ENCODE assay signal across 8 cellular contexts in the genomic region with DNA sequence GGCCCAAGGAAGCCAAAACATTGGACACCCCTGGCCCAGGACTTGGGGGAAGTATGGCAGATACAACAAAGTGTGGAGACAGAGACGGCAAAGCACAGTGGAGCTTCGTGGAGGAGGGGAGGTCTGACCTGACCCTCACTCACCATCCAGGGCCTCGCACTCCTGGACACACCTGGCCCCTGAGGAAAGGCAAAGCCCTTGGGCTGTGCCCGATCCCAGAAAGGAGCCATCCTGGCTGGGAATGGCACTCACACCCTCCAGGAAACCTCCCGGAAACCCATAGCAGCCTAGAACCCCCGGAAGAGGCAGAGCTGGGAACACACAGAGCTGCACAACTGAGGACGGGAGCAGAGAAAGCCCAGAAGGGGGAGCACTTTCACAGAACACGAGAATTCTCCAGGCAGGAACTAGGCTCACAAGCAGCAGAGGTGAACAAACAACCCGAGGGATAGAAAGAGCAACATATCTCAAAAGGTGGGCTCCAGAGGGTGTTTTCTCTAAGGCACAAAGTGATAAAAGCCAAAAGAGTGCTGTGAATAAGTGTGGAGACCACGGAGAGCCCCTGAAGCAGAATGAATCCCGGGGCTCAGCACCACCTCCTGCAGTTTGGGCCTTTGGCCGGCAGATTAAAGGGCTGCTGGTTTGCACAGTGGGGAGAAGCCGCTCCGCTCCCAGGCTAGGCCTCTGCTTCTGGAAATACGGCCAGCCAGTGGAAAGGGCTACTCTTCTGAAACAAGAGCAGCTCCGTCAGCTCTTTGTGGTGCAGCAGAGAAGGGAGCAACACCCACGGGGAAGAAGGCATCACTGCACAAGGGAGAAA.
A peak's percentile ranks its signal among the peaks of the same experiment; 100 is the strongest.
DNase-seq lines count a peak whose midpoint lies in the region; ATAC-seq and TF ChIP-seq lines count a peak whose summit lies in the region.

No MANE protein-coding gene starts in this region.

- no peaks in the 10 kb centered on the region for H3K27me3 Mint-ChIP-seq in activated T-cell treated with anti-CD3 and anti-CD28 coated beads, Interleukin-2, amount 50 U/mL, for 72 hours (ENCODE audit: low read depth)
- H3K27me3 Mint-ChIP-seq in activated T-cell treated with anti-CD3 and anti-CD28 coated beads, Interleukin-2, amount 50 U/mL, for 4 hours (ENCODE audit: low read depth): no peaks in the 10 kb centered on the region

- H3K36me3 Mint-ChIP-seq in activated T-cell treated with anti-CD3 and anti-CD28 coated beads, Interleukin-2, amount 50 U/mL, for 72 hours (ENCODE audit: insufficient read depth in 2 of 2): peaks cover 2 to 7% of the 10 kb centered on the region in 2 donors
- peaks cover 37% of the 10 kb centered on the region for H3K36me3 Mint-ChIP-seq in activated T-cell treated with anti-CD3 and anti-CD28 coated beads, Interleukin-2, amount 50 U/mL, for 4 hours (ENCODE audit: insufficient read depth)

- peak; percentile 14 to 27 for ATAC-seq in activated T-cell treated with anti-CD3 and anti-CD28 coated beads, Interleukin-2, amount 50 U/mL, for 72 hours (replicated peaks in 1 of 2)
- ATAC-seq in activated T-cell treated with anti-CD3 and anti-CD28 coated beads, Interleukin-2, amount 50 U/mL, for 4 hours: no peak
- peak; percentile 51 to 57 for ATAC-seq in left cardiac atrium
- no peak for ATAC-seq in GM19035 (IDR thresholded peaks at IDR 0.05; ENCODE audit: unreplicated experiment)

- H3K4me3 ChIP-seq in adipocyte (ENCODE audit: low read length) (no peak overlapping the region), prostate gland (no peak overlapping the region)

- peak in 3 of 4 experiments; percentile 39 to 52 (median 52) for TF ChIP-seq CTCF in prostate gland (IDR thresholded peaks at IDR 0.05)

- intact Hi-C loops in left cardiac atrium (cut with DNase I): loop anchor here (5.0 to 10.0 kb wide), 2 partner anchors 113 to 150 kb away; no protein-coding TSS in a partner anchor
- intact Hi-C loops in prostate gland (cut with DNase I): loop anchor here (2.0 to 10.0 kb wide), 3 partner anchors 100 to 152 kb away; partner anchors contain the start of gene UBE2R2

- peak overlapping the region in 1 of 2 donors; percentile 27 for H3K27ac ChIP-seq in prostate gland

- 57% methylated on average over 17 of the region's 17 CpGs for WGBS in prostate gland

- no peak for TF ChIP-seq POLR2A in prostate gland (IDR thresholded peaks at IDR 0.05)

- no peaks in the 10 kb centered on the region for H3K9me3 ChIP-seq in adipocyte (ENCODE audit: control insufficient read depth, low read length)
- H3K9me3 ChIP-seq in prostate gland: no peaks in the 10 kb centered on the region

- peak; percentile 23 for DNase-seq in activated T-cell treated with anti-CD3 and anti-CD28 coated beads, Interleukin-2, amount 50 U/mL, for 72 hours
- no peak for DNase-seq in activated T-cell treated with anti-CD3 and anti-CD28 coated beads, Interleukin-2, amount 50 U/mL, for 4 hours
- peak; percentile 60 for DNase-seq in M059J (ENCODE audit: low read depth)
- peak; percentile 72 for DNase-seq in adipocyte (ENCODE audit: low read depth)
- no peak for DNase-seq in left cardiac atrium
- DNase-seq in prostate gland (ENCODE audit: low spot score): peak; percentile 51
- DNase-seq in amniotic stem cell (lab: John Stamatoyannopoulos, UW): no peak

- no peaks in the 10 kb centered on the region for H3K27me3 ChIP-seq in adipocyte (replicated peaks; ENCODE audit: control insufficient read depth, insufficient read depth, low read length)
- no peaks in the 10 kb centered on the region for H3K27me3 ChIP-seq in prostate gland (replicated peaks; ENCODE audit: insufficient read depth)

- H3K27ac Mint-ChIP-seq in activated T-cell treated with anti-CD3 and anti-CD28 coated beads, Interleukin-2, amount 50 U/mL, for 72 hours: peak overlapping the region; percentile 60

- no peak overlapping the region for H3K4me3 Mint-ChIP-seq in activated T-cell treated with anti-CD3 and anti-CD28 coated beads, Interleukin-2, amount 50 U/mL, for 72 hours
- no peak overlapping the region for H3K4me3 Mint-ChIP-seq in activated T-cell treated with anti-CD3 and anti-CD28 coated beads, Interleukin-2, amount 50 U/mL, for 4 hours

- no peaks in the 10 kb centered on the region for H3K9me3 Mint-ChIP-seq in activated T-cell treated with anti-CD3 and anti-CD28 coated beads, Interleukin-2, amount 50 U/mL, for 72 hours
- no peaks in the 10 kb centered on the region for H3K9me3 Mint-ChIP-seq in activated T-cell treated with anti-CD3 and anti-CD28 coated beads, Interleukin-2, amount 50 U/mL, for 4 hours

- peak overlapping the region; percentile 5 for H3K9ac ChIP-seq in adipocyte (ENCODE audit: low read length)

- H3K4me1 ChIP-seq in adipocyte (ENCODE audit: control insufficient read depth, insufficient read depth, low read length) (peaks cover 19% of the 10 kb centered on the region), prostate gland (replicated peaks) (no peaks in the 10 kb centered on the region)

- no peaks in the 10 kb centered on the region for H3K4me1 Mint-ChIP-seq in activated T-cell treated with anti-CD3 and anti-CD28 coated beads, Interleukin-2, amount 50 U/mL, for 72 hours (ENCODE audit: low read depth)
- no peaks in the 10 kb centered on the region for H3K4me1 Mint-ChIP-seq in activated T-cell treated with anti-CD3 and anti-CD28 coated beads, Interleukin-2, amount 50 U/mL, for 4 hours (ENCODE audit: low read depth)

- H3K36me3 ChIP-seq in adipocyte (ENCODE audit: control insufficient read depth, insufficient read depth, low read length, severe bottlenecking) (peaks cover 89% of the 10 kb centered on the region), prostate gland (peaks cover 6 to 17% of the 10 kb centered on the region in 2 donors)

Comparison
In these comparisons a context has a peak if more than half of its experiments do, and no peak if none do; other contexts are left out.
1. ATAC-seq: peak in activated T-cell treated with anti-CD3 and anti-CD28 coated beads, Interleukin-2, amount 50 U/mL, for 72 hours (2 of 2) and left cardiac atrium (2 of 2); none in activated T-cell treated with anti-CD3 and anti-CD28 coated beads, Interleukin-2, amount 50 U/mL, for 4 hours (0 of 2) and GM19035 (single experiment).
2. DNase-seq: peak in activated T-cell treated with anti-CD3 and anti-CD28 coated beads, Interleukin-2, amount 50 U/mL, for 72 hours (2 of 2), M059J (single experiment), adipocyte (single experiment) and prostate gland (single experiment); none in activated T-cell treated with anti-CD3 and anti-CD28 coated beads, Interleukin-2, amount 50 U/mL, for 4 hours (single experiment), left cardiac atrium (single experiment) and amniotic stem cell (single experiment).